In genomic region chr11:109426442-109426841, GRCh38 we compare ENCODE assay signal across 13 cellular contexts. TPM values are rescaled to one million over a fixed set of nuclear protein-coding genes. Genes with fewer than 3 reads are reported as not detected.
DNase-seq lines count a peak whose midpoint lies in the region; TF ChIP-seq lines count a peak whose summit lies in the region.
"Had no signal": no experiment of that assay in that cellular context is flagged by ENCODE, and none has a peak within 500 bp of the region (broad histone marks: within the 10 kb centered on the region; RNA-seq: fewer than 3 reads in every experiment).

No MANE protein-coding gene starts in this region.

- intact Hi-C loops in left ventricle myocardium inferior (cut with micrococcal nuclease), result no loop called here
- intact Hi-C loops in cardiac septum (cut with DNase I), result no loop called here

- TF ChIP-seq CTCF in left ventricle myocardium inferior (IDR thresholded peaks at IDR 0.05; ENCODE audit: borderline replicate concordance), result peak; percentile 13
- peak; percentile 43 for TF ChIP-seq CTCF in brain microvascular endothelial cell (IDR thresholded peaks at IDR 0.05; ENCODE audit: low read depth, low read length, missing control alignments)
- TF ChIP-seq CTCF in type B pancreatic cell (conservative IDR thresholded peaks at IDR 0.05), result peak; percentile 62

- H3K4me3 ChIP-seq in left ventricle myocardium inferior (no peak overlapping the region), brain microvascular endothelial cell (ENCODE audit: low read depth, low read length) (no peak overlapping the region)
- H3K4me3 ChIP-seq: prostate gland had no signal

- H3K9me3 ChIP-seq in left ventricle myocardium inferior (replicated peaks), result no peaks in the 10 kb centered on the region
- H3K9me3 ChIP-seq: prostate gland had no signal

- DNase-seq in left ventricle myocardium inferior, result no peak
- DNase-seq in cardiac septum (ENCODE audit: low spot score), result no peak
- peak; percentile 20 for DNase-seq in HT-29 (ENCODE audit: low spot score)
- DNase-seq in brain microvascular endothelial cell, result no peak
- DNase-seq in type B pancreatic cell (ENCODE audit: extremely low spot score, unreplicated experiment), result no peak
- DNase-seq in CD1c-positive myeloid dendritic cell (ENCODE audit: extremely low spot score), result no peak
- DNase-seq in activated effector memory CD4-positive, alpha-beta T cell treated with Interleukin-2 at 50 U/mL for 16 hours, result no peak
- no peak for DNase-seq in NOMO-1 treated with DMSO at 0.1 percent for 48 hours (lab: John Stamatoyannopoulos, UW; ENCODE audit: unreplicated experiment)
- DNase-seq: islet precursor cell, NCI-H2029 treated with DMSO at 0.1 percent for 48 hours, T-helper 2 cell had no signal

- in situ Hi-C loops in brain microvascular endothelial cell (cut with HindIII; ENCODE audit: low pct_ligation_motif_present, low sequenced_read_pairs), result no loop called here

- no peak overlapping the region for H3K27ac Mint-ChIP-seq in type B pancreatic cell
- H3K27ac Mint-ChIP-seq: activated T-helper 1 cell treated with anti-CD3 and anti-CD28 coated beads, Interleukin-12 subunit alpha, Interleukin-12 subunit beta, Interleukin-2, Interleukin-4 antibody, amounts not matched to agents 30 ng/mL and 10 ng/mL and 1 ng/mL, durations not matched to agents 14 hours and 24 hours and 36 hours had no signal

- peaks cover 60% of the 10 kb centered on the region for H3K27me3 ChIP-seq in left ventricle myocardium inferior (ENCODE audit: low read depth)
- H3K27me3 ChIP-seq in brain microvascular endothelial cell (replicated peaks), result peaks cover 12% of the 10 kb centered on the region

- H3K4me3 Mint-ChIP-seq in type B pancreatic cell, result no peak overlapping the region
- H3K4me3 Mint-ChIP-seq: activated T-helper 1 cell treated with anti-CD3 and anti-CD28 coated beads, Interleukin-12 subunit alpha, Interleukin-12 subunit beta, Interleukin-2, Interleukin-4 antibody, amounts not matched to agents 30 ng/mL and 10 ng/mL and 1 ng/mL, durations not matched to agents 14 hours and 24 hours and 36 hours had no signal

- peaks cover 21% of the 10 kb centered on the region for H3K4me1 ChIP-seq in left ventricle myocardium inferior
- H3K4me1 ChIP-seq: prostate gland had no signal

- H3K27ac ChIP-seq in left ventricle myocardium inferior (replicated peaks) (no peak overlapping the region), brain microvascular endothelial cell (no peak overlapping the region)
- H3K27ac ChIP-seq: prostate gland had no signal

- peaks cover 86% of the 10 kb centered on the region for H3K27me3 Mint-ChIP-seq in type B pancreatic cell

- H3K36me3 ChIP-seq in left ventricle myocardium inferior (no peaks in the 10 kb centered on the region), brain microvascular endothelial cell (replicated peaks) (no peaks in the 10 kb centered on the region)
- H3K36me3 ChIP-seq: prostate gland had no signal

- H3K36me3 Mint-ChIP-seq in type B pancreatic cell, result no peaks in the 10 kb centered on the region

- no peaks in the 10 kb centered on the region for H3K4me1 Mint-ChIP-seq in type B pancreatic cell (ENCODE audit: unreplicated experiment)

- no peaks in the 10 kb centered on the region for H3K9me3 Mint-ChIP-seq in type B pancreatic cell
- H3K9me3 Mint-ChIP-seq: activated T-helper 1 cell treated with anti-CD3 and anti-CD28 coated beads, Interleukin-12 subunit alpha, Interleukin-12 subunit beta, Interleukin-2, Interleukin-4 antibody, amounts not matched to agents 30 ng/mL and 10 ng/mL and 1 ng/mL, durations not matched to agents 14 hours and 24 hours and 36 hours had no signal

RNA-seq across cellular contexts. Expression of gene C11orf87, which starts 4.5 kb away (rescaled TPM):
- 0.14 TPM for total RNA-seq in left ventricle myocardium inferior
- total RNA-seq in cardiac septum, result 0.03 TPM
- not detected in 2 replicates for total RNA-seq in HT-29 (2014; rRNA removed; shearing (Covaris generic))
- total RNA-seq in type B pancreatic cell (ENCODE audit: low replicate concordance), result 0.33 and 5.3 TPM in 2 replicates
- total RNA-seq: activated T-helper 1 cell treated with anti-CD3 and anti-CD28 coated beads, Interleukin-12 subunit alpha, Interleukin-12 subunit beta, Interleukin-2, Interleukin-4 antibody, amounts not matched to agents 30 ng/mL and 10 ng/mL and 1 ng/mL, durations not matched to agents 14 hours and 24 hours and 36 hours; prostate gland had no signal
